In the genomic region with DNA sequence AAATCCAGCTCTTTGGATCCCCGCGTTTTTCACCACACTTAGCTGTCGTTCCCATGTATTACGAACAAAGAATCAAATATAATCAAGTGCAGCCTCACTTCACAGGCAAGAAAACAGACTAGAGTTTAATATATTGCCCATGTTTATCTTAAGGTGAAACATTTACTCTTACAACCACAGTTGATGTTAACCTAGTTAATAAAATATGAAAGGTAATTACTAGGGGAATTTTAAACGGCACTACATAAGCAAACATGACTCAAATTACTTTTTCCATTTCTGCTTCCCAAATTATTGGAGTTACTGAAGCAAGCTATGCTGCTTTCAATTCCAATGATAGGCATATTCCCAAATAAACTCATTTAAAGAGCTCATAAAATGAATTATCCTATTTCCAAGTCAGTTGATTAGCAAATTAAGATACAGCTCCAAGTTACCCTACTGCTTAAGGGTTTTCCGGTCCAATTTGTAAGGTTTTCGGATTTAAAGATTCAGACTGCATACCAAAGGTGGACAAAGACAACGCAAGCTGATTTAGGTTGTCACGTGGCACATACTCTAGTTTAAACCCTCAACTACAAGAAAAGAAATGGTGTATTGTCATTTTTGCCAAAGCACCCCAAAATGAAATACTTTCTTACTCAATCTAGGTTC, we compare ENCODE assay signal across 1 cellular context.
TF ChIP-seq lines count a peak whose summit lies in the region.

No MANE protein-coding gene starts in this region.

TF ChIP-seq in liver, 16 proteins besides CTCF, POLR2A, EP300 and RAD21 (continued from another document):
- TF ChIP-seq YY1 (IDR thresholded peaks at IDR 0.05), result peak; percentile 6
- no peak for TF ChIP-seq HNF4G (IDR thresholded peaks at IDR 0.05)
TF ChIP-seq in liver: peak in this region for 2.
